In the genomic region with DNA sequence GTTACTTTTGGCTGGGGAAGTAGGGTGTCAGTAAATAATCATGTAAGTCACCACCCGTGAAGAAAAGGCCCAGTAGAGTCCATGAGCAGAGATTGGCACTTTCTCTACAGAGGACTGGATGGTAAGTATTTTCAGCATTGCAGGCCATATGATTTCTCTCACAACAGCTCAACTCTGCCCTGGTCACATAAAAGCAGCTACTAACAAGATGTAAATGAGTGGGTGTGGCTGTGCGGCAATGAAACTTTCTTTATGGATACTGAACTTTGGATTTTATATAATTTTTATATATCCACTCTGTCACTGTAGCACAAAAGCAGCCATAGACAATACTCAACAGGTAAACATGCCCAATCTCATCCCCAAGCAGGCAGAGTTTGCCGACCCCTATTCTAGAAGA, we compare ENCODE assay signal across 8 cellular contexts.
"Had no signal": no experiment of that assay in that cellular context is flagged by ENCODE, and none has a peak within 500 bp of the region (broad histone marks: within the 10 kb centered on the region; RNA-seq: fewer than 3 reads in every experiment).

No MANE protein-coding gene starts in this region.

- H3K4me1 Mint-ChIP-seq: GM23338 had no signal

- ATAC-seq: GM23338, HCT116, K562 had no signal

- H3K4me3 ChIP-seq: GM23338, K562 had no signal

- DNase-seq: H9, HFFc6, IMR-90, KG1 had no signal

- H3K27ac ChIP-seq: HL-60 had no signal

- H3K4me3 Mint-ChIP-seq: GM23338, H9, HFFc6 had no signal

- H3K27ac Mint-ChIP-seq: GM23338, H9, HFFc6 had no signal
